ENCODE assay signal across 8 cellular contexts in genomic region chr12:4270016-4270669, GRCh38. TPM values are rescaled to one million over a fixed set of nuclear protein-coding genes. Genes with fewer than 3 reads are reported as not detected.
DNase-seq lines count a peak whose midpoint lies in the region; ATAC-seq, FAIRE-seq and TF ChIP-seq lines count a peak whose summit lies in the region.

No MANE protein-coding gene starts in this region.

- no peak overlapping the region for H2AFZ ChIP-seq in smooth muscle cell (ENCODE audit: low read depth)

- H3K27me3 ChIP-seq in left ventricle myocardium inferior (ENCODE audit: low read depth) (peaks cover 66% of the 10 kb centered on the region), smooth muscle cell (ENCODE audit: low read depth) (peaks cover 13% of the 10 kb centered on the region)

- peak overlapping the region; percentile 86 for H3K27ac ChIP-seq in left ventricle myocardium inferior (replicated peaks)
- peak overlapping the region; percentile 98 for H3K27ac ChIP-seq in smooth muscle cell (ENCODE audit: low read depth)

- peaks cover 14% of the 10 kb centered on the region for H4K20me1 ChIP-seq in smooth muscle cell (ENCODE audit: low read depth)

- peak overlapping the region; percentile 96 for H3K4me2 ChIP-seq in smooth muscle cell

- H3K4me3 Mint-ChIP-seq in activated CD8-positive, alpha-beta memory T cell treated with anti-CD3 and anti-CD28 coated beads, Interleukin-2, amount 10 ng/mL, durations not matched to agents 7 days and 5 days = peak overlapping the region; percentile 88

- ATAC-seq in activated CD8-positive, alpha-beta memory T cell treated with anti-CD3 and anti-CD28 coated beads, Interleukin-2, amount 10 ng/mL, durations not matched to agents 7 days and 5 days = no peak

- H3K9ac ChIP-seq in smooth muscle cell (ENCODE audit: low read depth) = no peak overlapping the region

- 3% methylated on average over 31 of the region's 31 CpGs for WGBS in smooth muscle cell (ENCODE audit: low lambda C conversion rate)

- peak overlapping the region; percentile 100 for H3K27ac Mint-ChIP-seq in activated CD8-positive, alpha-beta memory T cell treated with anti-CD3 and anti-CD28 coated beads, Interleukin-2, amount 10 ng/mL, durations not matched to agents 7 days and 5 days

- intact Hi-C loops in left ventricle myocardium inferior (cut with micrococcal nuclease) = loop anchor here (10.0 kb wide), 1 partner anchor 275 kb away; no protein-coding TSS in a partner anchor

- peaks cover 25% of the 10 kb centered on the region for H3K4me1 Mint-ChIP-seq in activated CD8-positive, alpha-beta memory T cell treated with anti-CD3 and anti-CD28 coated beads, Interleukin-2, amount 10 ng/mL, durations not matched to agents 7 days and 5 days

- H3K36me3 ChIP-seq in left ventricle myocardium inferior (no peaks in the 10 kb centered on the region), smooth muscle cell (ENCODE audit: low read depth) (no peaks in the 10 kb centered on the region)

- H3K9me3 ChIP-seq in left ventricle myocardium inferior (replicated peaks) (no peaks in the 10 kb centered on the region), smooth muscle cell (replicated peaks; ENCODE audit: low read depth) (no peaks in the 10 kb centered on the region)

- H3K27me3 Mint-ChIP-seq in activated CD8-positive, alpha-beta memory T cell treated with anti-CD3 and anti-CD28 coated beads, Interleukin-2, amount 10 ng/mL, durations not matched to agents 7 days and 5 days = peaks cover 12% of the 10 kb centered on the region

- H3K9me3 Mint-ChIP-seq in activated CD8-positive, alpha-beta memory T cell treated with anti-CD3 and anti-CD28 coated beads, Interleukin-2, amount 10 ng/mL, durations not matched to agents 7 days and 5 days (ENCODE audit: low read depth) = no peaks in the 10 kb centered on the region

- no peak for TF ChIP-seq CTCF in left ventricle myocardium inferior (IDR thresholded peaks at IDR 0.05; ENCODE audit: borderline replicate concordance)
- no peak for TF ChIP-seq CTCF in smooth muscle cell (IDR thresholded peaks at IDR 0.05; ENCODE audit: borderline replicate concordance, insufficient read depth, poor library complexity, severe bottlenecking)

- TF ChIP-seq POLR2A in GM12892 (IDR thresholded peaks at IDR 0.05; ENCODE audit: low read depth, low read length) = no peak

- peaks cover 5% of the 10 kb centered on the region for H3F3A ChIP-seq in smooth muscle cell (ENCODE audit: low read depth)

- H3K4me1 ChIP-seq in left ventricle myocardium inferior (peaks cover 63% of the 10 kb centered on the region), smooth muscle cell (ENCODE audit: low read depth) (peaks cover 11% of the 10 kb centered on the region)

- peaks cover 17% of the 10 kb centered on the region for H3K36me3 Mint-ChIP-seq in activated CD8-positive, alpha-beta memory T cell treated with anti-CD3 and anti-CD28 coated beads, Interleukin-2, amount 10 ng/mL, durations not matched to agents 7 days and 5 days

- DNase-seq in GM12892 (ENCODE audit: insufficient read length) (no peak), left ventricle myocardium inferior (no peak), smooth muscle cell (lab: John Stamatoyannopoulos, UW; ENCODE audit: unreplicated experiment) (no peak), NCI-H128 (lab: John Stamatoyannopoulos, UW; ENCODE audit: unreplicated experiment) (no peak), activated gamma-delta T cell (lab: John Stamatoyannopoulos, UW) (no peak), SKM-1 (lab: John Stamatoyannopoulos, UW; ENCODE audit: unreplicated experiment) (no peak), dedifferentiated amniotic fluid mesenchymal stem cell (ENCODE audit: extremely low spot score) (no peak)
- peak; percentile 66 for DNase-seq in activated CD8-positive, alpha-beta memory T cell treated with anti-CD3 and anti-CD28 coated beads, Interleukin-2, amount 10 ng/mL, durations not matched to agents 7 days and 5 days

- FAIRE-seq in GM12892 (lab: Jason Lieb, UNC) = peak; percentile 67

- H3K4me3 ChIP-seq in left ventricle myocardium inferior = peak overlapping the region; percentile 86
- H3K4me3 ChIP-seq in smooth muscle cell = peak overlapping the region; percentile 84

- peaks cover 15% of the 10 kb centered on the region for H3K79me2 ChIP-seq in smooth muscle cell (ENCODE audit: low read depth)

- CTCF ChIA-PET in activated CD8-positive, alpha-beta memory T cell treated with anti-CD3 and anti-CD28 coated beads, Interleukin-2, amount 10 ng/mL, durations not matched to agents 7 days and 5 days (lab: Charles Lee) = interaction anchor here (1.0 to 7.0 kb wide), 12 partner anchors 6 to 401 kb away, joined by 3 to 72 read pairs (median 9); no protein-coding TSS in a partner anchor

RNA-seq across cellular contexts. Expression of gene CCND2, which starts 3.4 kb away (rescaled TPM):
- 130 TPM for polyA plus RNA-seq in GM12892 (2012; ENCODE audit: missing spikeins)
- total RNA-seq in activated CD8-positive, alpha-beta memory T cell treated with anti-CD3 and anti-CD28 coated beads, Interleukin-2, amount 10 ng/mL, durations not matched to agents 7 days and 5 days = 100 to 1,000 TPM; 492 to 862 TPM
- 283 TPM for total RNA-seq in left ventricle myocardium inferior
- total RNA-seq in smooth muscle cell = 462 and 556 TPM in 2 replicates
- 280 and 356 TPM in 2 replicates for polyA plus RNA-seq in smooth muscle cell

RNA-seq across cellular contexts. Expression of gene TIGAR, which starts 50.9 kb away (rescaled TPM):
- polyA plus RNA-seq in GM12892 (2012; ENCODE audit: missing spikeins) = 20.3 TPM
- total RNA-seq in activated CD8-positive, alpha-beta memory T cell treated with anti-CD3 and anti-CD28 coated beads, Interleukin-2, amount 10 ng/mL, durations not matched to agents 7 days and 5 days = 10 to 100 TPM in 1 of 2 experiments, 1 to 10 TPM in 1; 7.6 to 18.1 TPM
- total RNA-seq in left ventricle myocardium inferior = 13.6 TPM
- total RNA-seq in smooth muscle cell = 21.0 and 21.6 TPM in 2 replicates
- 26.1 and 36.0 TPM in 2 replicates for polyA plus RNA-seq in smooth muscle cell
